34 cellular contexts compared by ENCODE assay signal in genomic region chr3:29533992-29534391, GRCh38.
"Had no signal": no experiment of that assay in that cellular context is flagged by ENCODE, and none has a peak within 500 bp of the region (broad histone marks: within the 10 kb centered on the region; RNA-seq: fewer than 3 reads in every experiment).

No MANE protein-coding gene starts in this region.

- H3K27me3 ChIP-seq: adrenal gland, body of pancreas, brain microvascular endothelial cell, breast epithelium had no signal

- H3K4me1 ChIP-seq: body of pancreas, breast epithelium had no signal

- H3K27ac ChIP-seq: adrenal gland, body of pancreas, brain microvascular endothelial cell, breast epithelium, VCaP had no signal

- H3K36me3 ChIP-seq: adrenal gland, brain microvascular endothelial cell, breast epithelium had no signal

- ATAC-seq: activated CD8-positive, alpha-beta T cell treated with anti-CD3 and anti-CD28 coated beads for 36 hours; activated naive CD4-positive, alpha-beta T cell treated with anti-CD3 and anti-CD28 coated beads, Interleukin-2, amount 50 U/mL, for 72 hours; activated T-cell treated with anti-CD3 and anti-CD28 coated beads, Interleukin-2, amount 50 U/mL, for 4 hours; activated T-cell treated with anti-CD3 and anti-CD28 coated beads, Interleukin-2, amount 50 U/mL, for 72 hours; activated T-helper 17 cell treated with anti-CD3 and anti-CD28 coated beads, Interleukin-2, amount 50 U/mL, for 72 hours; body of pancreas had no signal

- DNase-seq: activated B cell treated with CpG ODN at 0.5 μM for 24 hours; activated CD4-positive, alpha-beta memory T cell treated with anti-CD3 and anti-CD28 coated beads for 36 hours; activated CD4-positive, alpha-beta T cell treated with anti-CD3 and anti-CD28 coated beads for 4 hours; activated CD4-positive, alpha-beta T cell treated with anti-CD3 and anti-CD28 coated beads, Interleukin-2, amount 10 ng/mL, durations not matched to agents 24 days and 14 days; activated CD4-positive, alpha-beta T cell treated with anti-CD3 and anti-CD28 coated beads, Interleukin-2, amount 50 U/mL, for 1 hour; activated CD4-positive, alpha-beta T cell treated with anti-CD3 and anti-CD28 coated beads, Interleukin-2, amount 50 U/mL, for 4 hours; activated CD4-positive, CD25-positive, alpha-beta regulatory T cell treated with anti-CD3 and anti-CD28 coated beads, Interleukin-2, amount 50 U/mL, for 72 hours; activated CD8-positive, alpha-beta memory T cell treated with anti-CD3 and anti-CD28 coated beads, Interleukin-2, amount 50 U/mL, for 4 hours; activated CD8-positive, alpha-beta T cell treated with anti-CD3 and anti-CD28 coated beads for 36 hours; activated effector memory CD4-positive, alpha-beta T cell treated with anti-CD3 and anti-CD28 coated beads, Interleukin-2, amount 50 U/mL, for 16 hours; activated gamma-delta T cell treated with Interleukin-2 at 50 U/mL for 16 hours; activated naive CD4-positive, alpha-beta T cell; activated naive CD4-positive, alpha-beta T cell treated with anti-CD3 and anti-CD28 coated beads for 36 hours; activated naive CD4-positive, alpha-beta T cell treated with anti-CD3 and anti-CD28 coated beads, Interleukin-2, amount 50 U/mL, for 16 hours; activated naive CD8-positive, alpha-beta T cell treated with anti-CD3 and anti-CD28 coated beads for 36 hours; activated T-cell treated with anti-CD3 and anti-CD28 coated beads for 4 hours; activated T-cell treated with anti-CD3 and anti-CD28 coated beads, Interleukin-2, amount 50 U/mL, for 1 hour; activated T-cell treated with anti-CD3 and anti-CD28 coated beads, Interleukin-2, amount 50 U/mL, for 4 hours; activated T-cell treated with anti-CD3 and anti-CD28 coated beads, Interleukin-2, amount 50 U/mL, for 72 hours; adrenal gland; amniotic stem cell; aorta; body of pancreas; brain microvascular endothelial cell; SW 1271; T-helper 1 cell; T-helper 2 cell; T-helper 9 cell had no signal

- H3K4me3 ChIP-seq: adrenal gland, body of pancreas, breast epithelium had no signal

- FAIRE-seq: astrocyte, TTC549 had no signal

- H3K9me3 ChIP-seq: adrenal gland, body of pancreas, breast epithelium had no signal
